Comparison of ENCODE assay signal across 8 cellular contexts in the genomic region with DNA sequence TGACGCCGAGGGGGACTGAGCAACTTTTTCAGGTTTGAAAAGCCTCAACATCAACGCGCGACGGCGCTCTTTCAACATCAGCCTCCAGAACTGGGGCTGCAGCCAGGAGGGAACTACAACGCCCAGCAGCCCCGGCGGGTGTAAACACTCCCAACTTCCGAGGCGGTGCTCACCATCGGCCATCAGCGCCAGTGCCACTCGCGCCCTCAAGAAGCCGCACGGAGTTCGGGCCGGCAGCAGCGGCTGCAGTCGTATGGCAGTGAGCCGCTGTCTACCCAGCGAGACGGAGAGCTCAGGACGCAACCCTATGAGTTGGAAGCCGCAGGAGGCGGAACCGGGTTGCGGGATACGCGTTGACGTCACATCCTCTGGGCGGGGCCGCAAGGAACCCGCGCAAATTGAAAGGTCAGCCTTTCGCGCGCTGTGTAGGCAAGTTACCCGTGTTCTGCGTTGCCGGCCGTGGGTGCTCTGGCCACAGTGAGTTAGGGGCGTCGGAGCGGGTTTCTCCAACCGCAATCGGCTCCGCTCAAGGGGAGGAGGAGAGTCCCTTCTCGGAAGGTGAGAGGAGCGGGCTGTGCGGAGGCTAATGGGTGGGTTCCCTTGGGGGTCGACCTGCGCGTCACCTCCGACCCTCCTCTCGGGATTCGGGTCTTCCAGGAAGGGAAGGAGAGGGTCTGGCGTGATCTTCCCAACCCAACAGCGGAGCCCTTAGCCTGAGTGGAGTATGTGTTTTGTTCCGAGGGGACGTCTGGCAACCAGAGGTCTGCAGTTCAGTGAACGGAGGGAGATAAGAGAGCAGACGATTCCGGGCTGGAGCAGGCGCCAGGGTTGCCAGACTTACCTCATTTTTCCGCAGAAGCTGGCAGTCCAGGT. TPM values are rescaled to one million over a fixed set of nuclear protein-coding genes. Genes with fewer than 3 reads are reported as not detected.
A peak's percentile ranks its signal among the peaks of the same experiment; 100 is the strongest.
DNase-seq lines count a peak whose midpoint lies in the region; ATAC-seq and TF ChIP-seq lines count a peak whose summit lies in the region.

Gene EXO1, plus strand, starts transcription at position 409 of the 873 bp plus-strand sequence. CDS start 2,222 bp downstream, outside the sequence.

- no peaks in the 10 kb centered on the region for H3K9me3 ChIP-seq in CD4-positive, CD25-positive, alpha-beta regulatory T cell (ENCODE audit: control insufficient read depth in 2 of 2, low read length in 2 of 2)
- no peaks in the 10 kb centered on the region for H3K9me3 ChIP-seq in right lobe of liver

- no peaks in the 10 kb centered on the region for H3K27me3 ChIP-seq in CD4-positive, CD25-positive, alpha-beta regulatory T cell (ENCODE audit: control insufficient read depth, insufficient read depth, low read length)
- no peaks in the 10 kb centered on the region for H3K27me3 ChIP-seq in dorsolateral prefrontal cortex
- H3K27me3 ChIP-seq in right lobe of liver = no peaks in the 10 kb centered on the region

- H3K36me3 Mint-ChIP-seq in CD4-positive, CD25-positive, alpha-beta regulatory T cell = no peaks in the 10 kb centered on the region

- WGBS in right lobe of liver (ENCODE audit: insufficient coverage, low coverage, low lambda C conversion rate, missing lambda C conversion rate) = 0% methylated on average over 26 of the region's 68 CpGs

- H3K4me1 Mint-ChIP-seq in CD4-positive, CD25-positive, alpha-beta regulatory T cell = peaks cover 4 to 22% (median 17%) of the 10 kb centered on the region in 4 donors

- TF ChIP-seq POLR2A in right lobe of liver (IDR thresholded peaks at IDR 0.05) = no peak

- H3K4me3 Mint-ChIP-seq in CD4-positive, CD25-positive, alpha-beta regulatory T cell = peak within 1 kb of the TSS; percentile 91 to 100 (median 98)

- peaks cover 10% of the 10 kb centered on the region for H3K4me1 ChIP-seq in CD4-positive, CD25-positive, alpha-beta regulatory T cell (ENCODE audit: control insufficient read depth, insufficient read depth, low read length, poor library complexity, severe bottlenecking)
- H3K4me1 ChIP-seq in right lobe of liver = peaks cover 0 to 10% (median 2%) of the 10 kb centered on the region in 4 donors

- peaks cover 12% of the 10 kb centered on the region for H3K27me3 Mint-ChIP-seq in CD4-positive, CD25-positive, alpha-beta regulatory T cell

- DNase-seq in CD4-positive, CD25-positive, alpha-beta regulatory T cell = peak; percentile 79 to 96 (median 92)
- DNase-seq in NCI-H774 (lab: John Stamatoyannopoulos, UW) = peak; percentile 93
- peak; percentile 81 to 82 for DNase-seq in activated CD4-positive, alpha-beta T cell treated with anti-CD3 and anti-CD28 coated beads, Interleukin-2, amount 50 U/mL, for 4 hours
- DNase-seq in dorsolateral prefrontal cortex = peak; percentile 86 to 92 (median 90)
- peak; percentile 89 to 92 (median 90) for DNase-seq in right lobe of liver
- peak; percentile 80 to 85 for DNase-seq in stimulated activated CD4-positive, alpha-beta T cell treated with anti-CD3 and anti-CD28 coated beads, Interleukin-4, amount 100 ng/mL, for 4 hours

- no peaks in the 10 kb centered on the region for H3K36me3 ChIP-seq in CD4-positive, CD25-positive, alpha-beta regulatory T cell (ENCODE audit: control insufficient read depth, insufficient read depth, low read length)
- no peaks in the 10 kb centered on the region for H3K36me3 ChIP-seq in right lobe of liver

- H3K4me3 ChIP-seq in CD4-positive, CD25-positive, alpha-beta regulatory T cell (ENCODE audit: low read depth, low read length) = peak within 1 kb of the TSS; percentile 76
- peak within 1 kb of the TSS; percentile 57 to 100 (median 87) for H3K4me3 ChIP-seq in dorsolateral prefrontal cortex
- H3K4me3 ChIP-seq in right lobe of liver = peak within 1 kb of the TSS; percentile 81 to 91 (median 88)

- intact Hi-C loops in dorsolateral prefrontal cortex (cut with DNase I) = loop anchor here (5.0 kb wide), 4 partner anchors 149 to 316 kb away; partner anchors contain the start of genes CHML (in 2 of the 2), KMO (in 2 of the 2), MAP1LC3C (in 2 of the 2) and OPN3 (in 2 of the 2)
- intact Hi-C loops in right lobe of liver (cut with DNase I) = no loop called here

- H3K9me3 Mint-ChIP-seq in CD4-positive, CD25-positive, alpha-beta regulatory T cell = no peaks in the 10 kb centered on the region

- peak within 1 kb of the TSS; percentile 99 for H3K27ac ChIP-seq in CD4-positive, CD25-positive, alpha-beta regulatory T cell (ENCODE audit: insufficient read depth, low read length, poor library complexity, severe bottlenecking)
- H3K27ac ChIP-seq in dorsolateral prefrontal cortex = peak within 1 kb of the TSS; percentile 90 to 100 (median 100)
- peak within 1 kb of the TSS; percentile 88 to 98 (median 96) for H3K27ac ChIP-seq in right lobe of liver

- ATAC-seq in CD4-positive, CD25-positive, alpha-beta regulatory T cell (ENCODE audit: low read depth in 2 of 2) = peak; percentile 96 to 97
- ATAC-seq in GM19372 (IDR thresholded peaks at IDR 0.05; ENCODE audit: low read depth, unreplicated experiment) = peak; percentile 98
- peak; percentile 93 for ATAC-seq in HG03558 (IDR thresholded peaks at IDR 0.05; ENCODE audit: extremely low read depth, unreplicated experiment)
- ATAC-seq in right lobe of liver = peak; percentile 99

- TF ChIP-seq CTCF in dorsolateral prefrontal cortex (IDR thresholded peaks at IDR 0.05 in 54 of 56, conservative IDR thresholded peaks at IDR 0.05 in 2 of 56; ENCODE audit: low read depth in 1 of 56, partially characterized antibody in 56 of 56) = peak; percentile 27 to 84 (median 64)
- TF ChIP-seq CTCF in right lobe of liver (IDR thresholded peaks at IDR 0.05) = peak; percentile 3 to 37 (median 30)

- peak within 1 kb of the TSS; percentile 97 to 100 (median 99) for H3K27ac Mint-ChIP-seq in CD4-positive, CD25-positive, alpha-beta regulatory T cell

RNA-seq across cellular contexts. Expression of gene EXO1, which starts in this region (rescaled TPM):
- total RNA-seq in CD4-positive, CD25-positive, alpha-beta regulatory T cell = 2.3 TPM
- polyA plus RNA-seq in CD4-positive, CD25-positive, alpha-beta regulatory T cell = 1 to 10 TPM in 3 of 4 donors, under 1 TPM in 1; 0.83 to 2.7 (median 1.8) TPM
- total RNA-seq in dorsolateral prefrontal cortex = 1 to 10 TPM in 79 of 120 experiments, under 1 TPM in 39, not detected in 2; 0.18 to 4.7 (median 1.2) TPM
- total RNA-seq in right lobe of liver = 1 to 10 TPM in 2 of 6 experiments, under 1 TPM in 3, not detected in 1; 0.29 to 1.7 (median 0.62) TPM

Comparison
In these comparisons a context has a peak if more than half of its experiments do, and no peak if none do; other contexts are left out.
1. Peak in every context shown above with its lines: DNase-seq, ATAC-seq, H3K4me3 ChIP-seq and H3K27ac ChIP-seq.
2. intact Hi-C loops: an anchor here in dorsolateral prefrontal cortex (5.0 kb wide); none called in right lobe of liver.